Comparison of ENCODE assay signal across 9 cellular contexts in the genomic region with DNA sequence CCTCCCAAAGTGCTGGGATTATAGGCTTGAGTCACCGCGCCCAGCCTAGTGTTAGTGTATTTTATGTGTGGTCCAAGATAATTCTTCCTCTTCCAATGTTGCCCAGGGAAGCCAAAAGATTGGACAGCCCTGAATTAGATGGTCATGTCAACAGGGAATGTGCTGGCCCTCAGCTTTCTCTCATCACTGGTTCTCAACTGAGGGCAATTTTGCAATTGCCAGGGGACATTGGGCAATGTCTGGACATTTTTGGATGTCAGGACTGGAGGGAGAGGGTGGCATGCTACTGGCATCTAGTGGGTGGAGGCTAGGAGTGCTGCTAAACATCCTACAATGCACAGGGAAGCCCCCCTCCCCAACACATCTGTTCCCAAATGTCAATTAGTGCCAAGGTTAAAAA.
DNase-seq lines count a peak whose midpoint lies in the region; ATAC-seq and TF ChIP-seq lines count a peak whose summit lies in the region.
"Had no signal": no experiment of that assay in that cellular context is flagged by ENCODE, and none has a peak within 500 bp of the region (broad histone marks: within the 10 kb centered on the region; RNA-seq: fewer than 3 reads in every experiment).

No MANE protein-coding gene starts in this region.

- intact Hi-C loops in tibial artery (cut with DNase I; ENCODE audit: low total_unique reads) = loop anchor here (10.0 kb wide), 1 partner anchor 316 kb away; no protein-coding TSS in a partner anchor

- DNase-seq in LHCN-M2 (ENCODE audit: low read depth) (peak; percentile 93), adipocyte (ENCODE audit: low read depth) (peak; percentile 86), right atrium auricular region (ENCODE audit: low spot score) (peak; percentile 92), tibial artery (peak; percentile 88 to 92), endodermal cell (no peak), UCSD-AML1 (lab: John Stamatoyannopoulos, UW; ENCODE audit: unreplicated experiment) (no peak)
- DNase-seq in activated CD8-positive, alpha-beta memory T cell treated with anti-CD3 and anti-CD28 coated beads for 24 hours = no peak
- no peak for DNase-seq in activated T-cell treated with anti-CD3 and anti-CD28 coated beads, Interleukin-2, amount 50 U/mL, for 72 hours

- H3K4me3 Mint-ChIP-seq in activated T-cell treated with anti-CD3 and anti-CD28 coated beads, Interleukin-2, amount 50 U/mL, for 72 hours = no peak overlapping the region
- H3K4me3 Mint-ChIP-seq in endodermal cell = no peak overlapping the region
- H3K4me3 Mint-ChIP-seq: activated CD4-positive, alpha-beta memory T cell treated with anti-CD3 and anti-CD28 coated beads, Interleukin-2, amount 10 ng/mL, durations not matched to agents 7 days and 5 days had no signal

- H3K27me3 ChIP-seq in adipocyte (replicated peaks; ENCODE audit: control insufficient read depth, insufficient read depth, low read length) = no peaks in the 10 kb centered on the region
- no peaks in the 10 kb centered on the region for H3K27me3 ChIP-seq in right atrium auricular region
- H3K27me3 ChIP-seq in tibial artery = no peaks in the 10 kb centered on the region
- H3K27me3 ChIP-seq in endodermal cell (ENCODE audit: control insufficient read depth, insufficient read depth, low read length, poor library complexity, severe bottlenecking) = peaks cover 10% of the 10 kb centered on the region

- H3K4me1 ChIP-seq in adipocyte (ENCODE audit: control insufficient read depth, insufficient read depth, low read length) (peaks cover 57% of the 10 kb centered on the region), right atrium auricular region (peaks cover 0 to 75% of the 10 kb centered on the region in 2 donors), tibial artery (peaks cover 0 to 45% (median 31%) of the 10 kb centered on the region in 4 donors), endodermal cell (ENCODE audit: control insufficient read depth, insufficient read depth, low read length) (peaks cover 23% of the 10 kb centered on the region)

- peaks cover 7% of the 10 kb centered on the region for H3K27me3 Mint-ChIP-seq in activated T-cell treated with anti-CD3 and anti-CD28 coated beads, Interleukin-2, amount 50 U/mL, for 72 hours (ENCODE audit: low read depth)
- peaks cover 2% of the 10 kb centered on the region for H3K27me3 Mint-ChIP-seq in endodermal cell (ENCODE audit: insufficient read depth)

- H3K9me3 Mint-ChIP-seq in activated T-cell treated with anti-CD3 and anti-CD28 coated beads, Interleukin-2, amount 50 U/mL, for 72 hours = no peaks in the 10 kb centered on the region
- H3K9me3 Mint-ChIP-seq in endodermal cell = no peaks in the 10 kb centered on the region
- H3K9me3 Mint-ChIP-seq: activated CD4-positive, alpha-beta memory T cell treated with anti-CD3 and anti-CD28 coated beads, Interleukin-2, amount 10 ng/mL, durations not matched to agents 7 days and 5 days had no signal

- no peaks in the 10 kb centered on the region for H3K36me3 Mint-ChIP-seq in activated T-cell treated with anti-CD3 and anti-CD28 coated beads, Interleukin-2, amount 50 U/mL, for 72 hours (ENCODE audit: insufficient read depth in 2 of 2)
- H3K36me3 Mint-ChIP-seq in endodermal cell (ENCODE audit: low read depth) = no peaks in the 10 kb centered on the region

- no peaks in the 10 kb centered on the region for H3K36me3 ChIP-seq in adipocyte (ENCODE audit: control insufficient read depth, insufficient read depth, low read length, severe bottlenecking)
- no peaks in the 10 kb centered on the region for H3K36me3 ChIP-seq in right atrium auricular region
- H3K36me3 ChIP-seq in tibial artery = no peaks in the 10 kb centered on the region
- H3K36me3 ChIP-seq in endodermal cell (ENCODE audit: control insufficient read depth, insufficient read depth, low read length) = no peaks in the 10 kb centered on the region

- WGBS in endodermal cell (ENCODE audit: insufficient coverage in 1 of 2, insufficient read length in 1 of 2), 2 experiments = 84 to 100% methylated on average over 2 of the region's 2 CpGs

- no peak for TF ChIP-seq CTCF in right atrium auricular region (IDR thresholded peaks at IDR 0.05)
- no peak for TF ChIP-seq CTCF in tibial artery (IDR thresholded peaks at IDR 0.05)
- TF ChIP-seq CTCF in endodermal cell (conservative IDR thresholded peaks at IDR 0.05) = no peak

- H3K27ac Mint-ChIP-seq in activated T-cell treated with anti-CD3 and anti-CD28 coated beads, Interleukin-2, amount 50 U/mL, for 72 hours = no peak overlapping the region
- H3K27ac Mint-ChIP-seq in endodermal cell = no peak overlapping the region
- H3K27ac Mint-ChIP-seq: activated CD4-positive, alpha-beta memory T cell treated with anti-CD3 and anti-CD28 coated beads, Interleukin-2, amount 10 ng/mL, durations not matched to agents 7 days and 5 days had no signal

- H3K9me3 ChIP-seq in adipocyte (ENCODE audit: control insufficient read depth, low read length) = no peaks in the 10 kb centered on the region
- no peaks in the 10 kb centered on the region for H3K9me3 ChIP-seq in right atrium auricular region
- H3K9me3 ChIP-seq in tibial artery = no peaks in the 10 kb centered on the region
- no peaks in the 10 kb centered on the region for H3K9me3 ChIP-seq in endodermal cell (ENCODE audit: control insufficient read depth, low read length)

- H3K27ac ChIP-seq in right atrium auricular region = peak overlapping the region; percentile 72 to 82
- peak overlapping the region; percentile 68 to 85 for H3K27ac ChIP-seq in tibial artery
- no peak overlapping the region for H3K27ac ChIP-seq in endodermal cell (ENCODE audit: low read depth, low read length)

- H3K4me3 ChIP-seq in adipocyte (ENCODE audit: low read length) (peak overlapping the region; percentile 54), right atrium auricular region (no peak overlapping the region), tibial artery (no peak overlapping the region), endodermal cell (ENCODE audit: low read length) (no peak overlapping the region)

- ATAC-seq in activated T-cell treated with anti-CD3 and anti-CD28 coated beads, Interleukin-2, amount 50 U/mL, for 72 hours (replicated peaks in 1 of 2) = no peak

- no peaks in the 10 kb centered on the region for H3K4me1 Mint-ChIP-seq in activated T-cell treated with anti-CD3 and anti-CD28 coated beads, Interleukin-2, amount 50 U/mL, for 72 hours (ENCODE audit: low read depth)
- H3K4me1 Mint-ChIP-seq in endodermal cell = peaks cover 31% of the 10 kb centered on the region

- H3K9ac ChIP-seq in adipocyte (ENCODE audit: low read length) = peak overlapping the region; percentile 86
- H3K9ac ChIP-seq in endodermal cell (ENCODE audit: extremely low read depth, low read length, poor library complexity, severe bottlenecking) = no peak overlapping the region

Comparison
In these comparisons a context has a peak if more than half of its experiments do, and no peak if none do; other contexts are left out.
1. DNase-seq: peak in LHCN-M2 (single experiment), adipocyte (single experiment), right atrium auricular region (single experiment) and tibial artery (2 of 2); none in activated CD8-positive, alpha-beta memory T cell treated with anti-CD3 and anti-CD28 coated beads for 24 hours (single experiment), activated T-cell treated with anti-CD3 and anti-CD28 coated beads, Interleukin-2, amount 50 U/mL, for 72 hours (0 of 2), endodermal cell (single experiment) and UCSD-AML1 (single experiment).